In the genomic region with DNA sequence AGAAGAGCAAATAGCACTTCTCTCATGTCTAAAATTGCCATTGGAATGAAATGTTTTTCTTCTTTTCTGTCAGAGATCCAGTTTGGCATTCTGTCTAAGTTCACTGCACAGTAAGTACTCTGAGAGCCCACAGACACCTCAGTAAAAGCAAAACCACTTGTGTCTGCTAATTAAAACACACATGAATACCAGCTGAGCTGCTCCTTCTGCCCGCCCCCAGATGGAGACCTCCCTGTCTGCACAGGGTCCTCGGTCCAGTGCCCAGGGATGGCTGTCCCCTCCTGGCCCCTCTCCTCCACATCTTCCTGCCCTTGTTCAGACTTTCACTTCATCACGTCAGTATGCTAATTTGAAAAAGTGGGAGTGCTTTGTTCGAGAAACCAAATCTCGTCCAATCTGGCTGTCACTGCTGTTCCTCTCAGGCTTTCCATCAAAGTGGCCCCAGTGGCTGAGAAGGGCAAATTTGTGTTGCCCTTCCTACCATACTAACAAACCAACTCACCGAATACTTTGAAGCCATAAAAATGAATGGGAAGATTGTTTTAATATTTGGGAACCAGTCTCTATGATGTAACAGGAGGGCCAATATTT, we compare ENCODE assay signal across 1 cellular context.
TF ChIP-seq lines count a peak whose summit lies in the region.

No MANE protein-coding gene starts in this region.

TF ChIP-seq in H1, 55 proteins besides CTCF, POLR2A, EP300 and RAD21:
- TF ChIP-seq, protein P1, sequence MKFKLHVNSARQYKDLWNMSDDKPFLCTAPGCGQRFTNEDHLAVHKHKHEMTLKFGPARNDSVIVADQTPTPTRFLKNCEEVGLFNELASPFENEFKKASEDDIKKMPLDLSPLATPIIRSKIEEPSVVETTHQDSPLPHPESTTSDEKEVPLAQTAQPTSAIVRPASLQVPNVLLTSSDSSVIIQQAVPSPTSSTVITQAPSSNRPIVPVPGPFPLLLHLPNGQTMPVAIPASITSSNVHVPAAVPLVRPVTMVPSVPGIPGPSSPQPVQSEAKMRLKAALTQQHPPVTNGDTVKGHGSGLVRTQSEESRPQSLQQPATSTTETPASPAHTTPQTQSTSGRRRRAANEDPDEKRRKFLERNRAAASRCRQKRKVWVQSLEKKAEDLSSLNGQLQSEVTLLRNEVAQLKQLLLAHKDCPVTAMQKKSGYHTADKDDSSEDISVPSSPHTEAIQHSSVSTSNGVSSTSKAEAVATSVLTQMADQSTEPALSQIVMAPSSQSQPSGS (IDR thresholded peaks at IDR 0.05; ENCODE audit: low read length) = no peak
- TF ChIP-seq SIX5 (IDR thresholded peaks at IDR 0.05; ENCODE audit: low read depth, low read length) = no peak
- no peak for TF ChIP-seq HDAC2 (IDR thresholded peaks at IDR 0.05; ENCODE audit: borderline replicate concordance in 1 of 2, low read depth in 2 of 2, low read length in 2 of 2)
- no peak for TF ChIP-seq BACH1 (IDR thresholded peaks at IDR 0.05; ENCODE audit: low read length)
- no peak for TF ChIP-seq ZNF274 (IDR thresholded peaks at IDR 0.05; ENCODE audit: borderline replicate concordance, extremely low read depth, low read length)
- no peak for TF ChIP-seq TBP (IDR thresholded peaks at IDR 0.05; ENCODE audit: low read depth, low read length)
